In the genomic region with DNA sequence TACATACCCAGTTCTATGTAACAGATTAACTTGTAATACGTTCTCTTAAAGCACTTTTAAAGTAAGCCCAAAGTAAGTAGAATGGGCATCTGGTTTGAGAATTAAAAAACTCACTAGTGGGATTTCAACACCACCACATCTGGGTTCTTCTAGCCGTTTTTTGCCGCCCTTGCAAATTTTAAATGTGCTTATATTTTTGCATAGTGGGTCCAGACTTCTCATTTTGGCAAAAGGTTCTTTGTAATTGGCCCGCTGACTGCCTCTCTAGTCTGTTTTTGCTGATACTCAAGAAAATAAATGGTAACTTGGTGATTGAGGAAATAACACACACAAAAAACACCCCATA, we compare ENCODE assay signal across 8 cellular contexts. TPM values are rescaled to one million over a fixed set of nuclear protein-coding genes. Genes with fewer than 3 reads are reported as not detected.
DNase-seq lines count a peak whose midpoint lies in the region; ATAC-seq and TF ChIP-seq lines count a peak whose summit lies in the region.

No MANE protein-coding gene starts in this region.

- no peaks in the 10 kb centered on the region for H3K27me3 Mint-ChIP-seq in activated naive CD8-positive, alpha-beta T cell
- H3K27me3 Mint-ChIP-seq in immature natural killer cell (ENCODE audit: low read depth in 3 of 3), result peaks cover 3 to 11% (median 8%) of the 10 kb centered on the region in 3 donors

- peaks cover under 1% of the 10 kb centered on the region for H3K36me3 Mint-ChIP-seq in activated naive CD8-positive, alpha-beta T cell
- H3K36me3 Mint-ChIP-seq in immature natural killer cell, result peaks cover 8 to 14% (median 9%) of the 10 kb centered on the region in 3 donors

- no peak for ATAC-seq in GM18505 (IDR thresholded peaks at IDR 0.05; ENCODE audit: unreplicated experiment)

- H3K4me3 Mint-ChIP-seq in activated naive CD8-positive, alpha-beta T cell, result peak overlapping the region; percentile 88
- H3K4me3 Mint-ChIP-seq in immature natural killer cell, result peak overlapping the region; percentile 78 to 90 (median 84)

- DNase-seq in NCI-H2227 treated with DMSO at 0.1 percent for 48 hours (lab: John Stamatoyannopoulos, UW) (peak; percentile 74), NCI-H2227 (lab: John Stamatoyannopoulos, UW; ENCODE audit: unreplicated experiment) (no peak), immature natural killer cell (no peak), superior temporal gyrus (ENCODE audit: extremely low spot score) (peak; percentile 19), SHP77 (lab: John Stamatoyannopoulos, UW) (no peak)
- no peak for DNase-seq in activated CD4-positive, alpha-beta T cell treated with anti-CD3 and anti-CD28 coated beads, Interleukin-2, amount 50 U/mL, for 4 hours

- no peaks in the 10 kb centered on the region for H3K9me3 Mint-ChIP-seq in activated naive CD8-positive, alpha-beta T cell (ENCODE audit: low read depth)
- no peaks in the 10 kb centered on the region for H3K9me3 Mint-ChIP-seq in immature natural killer cell

- no peak for TF ChIP-seq POLR2A in GM18505 (IDR thresholded peaks at IDR 0.05; ENCODE audit: borderline replicate concordance, extremely low read depth, insufficient read depth, insufficient read length)

- peaks cover 24% of the 10 kb centered on the region for H3K4me1 Mint-ChIP-seq in activated naive CD8-positive, alpha-beta T cell (ENCODE audit: low read depth)
- H3K4me1 Mint-ChIP-seq in immature natural killer cell, result peaks cover 23 to 29% of the 10 kb centered on the region in 2 donors

- peak overlapping the region; percentile 97 for H3K27ac Mint-ChIP-seq in activated naive CD8-positive, alpha-beta T cell
- H3K27ac Mint-ChIP-seq in immature natural killer cell, result peak overlapping the region; percentile 90 to 98 (median 96)

RNA-seq across cellular contexts. Expression of a gene that starts 0.6 kb away (rescaled TPM):
- 10 to 100 TPM; 17.6 to 21.2 (median 19.3) TPM for polyA plus RNA-seq in immature natural killer cell

RNA-seq across cellular contexts. Expression of a gene that starts 20.4 kb away (rescaled TPM):
- 1 to 10 TPM; 3.5 to 9.2 (median 4.5) TPM for polyA plus RNA-seq in immature natural killer cell

RNA-seq across cellular contexts. Expression of a gene that starts 54.3 kb away (rescaled TPM):
- 10 to 100 TPM; 16.6 to 25.3 (median 17.5) TPM for polyA plus RNA-seq in immature natural killer cell

Comparison
In these comparisons a context has a peak if more than half of its experiments do, and no peak if none do; other contexts are left out.
1. DNase-seq: peak in NCI-H2227 treated with DMSO at 0.1 percent for 48 hours (single experiment) and superior temporal gyrus (single experiment); none in NCI-H2227 (single experiment), immature natural killer cell (0 of 3), SHP77 (0 of 2) and activated CD4-positive, alpha-beta T cell treated with anti-CD3 and anti-CD28 coated beads, Interleukin-2, amount 50 U/mL, for 4 hours (0 of 2).